Comparison of ENCODE assay signal across 8 cellular contexts in genomic region chr5:157603333-157604190, GRCh38. TPM values are rescaled to one million over a fixed set of nuclear protein-coding genes. Genes with fewer than 3 reads are reported as not detected.
DNase-seq lines count a peak whose midpoint lies in the region; ATAC-seq lines count a peak whose summit lies in the region.

No MANE protein-coding gene starts in this region.

- H3K4me3 ChIP-seq in CD8-positive, alpha-beta memory T cell (ENCODE audit: low read length): peak overlapping the region; percentile 18

- H3K9me3 ChIP-seq in CD8-positive, alpha-beta memory T cell (ENCODE audit: low read length): no peaks in the 10 kb centered on the region

- POLR2A ChIA-PET in CD8-positive, alpha-beta memory T cell (lab: Charles Lee): interaction anchor here (0.6 kb wide), 1 partner anchor 149 kb away, joined by 6 read pairs; no protein-coding TSS in a partner anchor

- H3K4me3 Mint-ChIP-seq in CD8-positive, alpha-beta memory T cell: peak overlapping the region; percentile 28 to 72 (median 60)

- peaks cover 52 to 69% (median 53%) of the 10 kb centered on the region in 3 donors for H3K4me1 Mint-ChIP-seq in CD8-positive, alpha-beta memory T cell

- no peak for ATAC-seq in GM21786 (IDR thresholded peaks at IDR 0.05; ENCODE audit: unreplicated experiment)

- no peaks in the 10 kb centered on the region for H3K36me3 Mint-ChIP-seq in CD8-positive, alpha-beta memory T cell

- CTCF ChIA-PET in CD8-positive, alpha-beta memory T cell (lab: Charles Lee): no interaction called here

- no peaks in the 10 kb centered on the region for H3K27me3 ChIP-seq in CD8-positive, alpha-beta memory T cell (ENCODE audit: insufficient read depth, low read length, poor library complexity, severe bottlenecking)

- H3K27ac ChIP-seq in CD8-positive, alpha-beta memory T cell (ENCODE audit: low read depth, low read length): no peak overlapping the region

- no peaks in the 10 kb centered on the region for H3K9me3 Mint-ChIP-seq in CD8-positive, alpha-beta memory T cell

- H3K36me3 ChIP-seq in CD8-positive, alpha-beta memory T cell (ENCODE audit: insufficient read depth, low read length): no peaks in the 10 kb centered on the region

- peak; percentile 8 to 72 (median 56) for DNase-seq in CD8-positive, alpha-beta memory T cell
- peak; percentile 80 for DNase-seq in HPDE6-E6E7 (ENCODE audit: extremely low spot score)
- DNase-seq in activated CD4-positive, CD25-positive, alpha-beta regulatory T cell treated with anti-CD3 and anti-CD28 coated beads, Interleukin-2, amount 50 U/mL, for 16 hours (ENCODE audit: low read depth, low spot score): peak; percentile 48
- DNase-seq in effector CD4-positive, alpha-beta T cell: peak; percentile 65
- DNase-seq in stimulated activated CD4-positive, alpha-beta T cell treated with anti-CD3 and anti-CD28 coated beads, Interleukin-2, amount 100 ng/mL, for 48 hours: peak; percentile 35 to 46
- DNase-seq in NCI-H82 treated with DMSO at 0.1 percent for 48 hours (lab: John Stamatoyannopoulos, UW; ENCODE audit: unreplicated experiment): no peak
- DNase-seq in SHP77 treated with DMSO at 0.1 percent for 48 hours (lab: John Stamatoyannopoulos, UW): no peak

- peak overlapping the region; percentile 66 to 95 (median 82) for H3K27ac Mint-ChIP-seq in CD8-positive, alpha-beta memory T cell

- H3K27me3 Mint-ChIP-seq in CD8-positive, alpha-beta memory T cell: no peaks in the 10 kb centered on the region

- peaks cover 41% of the 10 kb centered on the region for H3K4me1 ChIP-seq in CD8-positive, alpha-beta memory T cell (ENCODE audit: insufficient read depth, low read length)

RNA-seq across cellular contexts. Expression of gene ADAM19, which starts 28.0 kb away (rescaled TPM):
- total RNA-seq in CD8-positive, alpha-beta memory T cell: 10 to 100 TPM; 26.5 to 26.8 TPM
- polyA plus RNA-seq in CD8-positive, alpha-beta memory T cell: 4.1 TPM

RNA-seq across cellular contexts. Expression of gene SOX30, which starts 48.7 kb away (rescaled TPM):
- under 1 TPM; 0.09 to 0.11 TPM for total RNA-seq in CD8-positive, alpha-beta memory T cell
- 0.28 TPM for polyA plus RNA-seq in CD8-positive, alpha-beta memory T cell

Comparison
In these comparisons a context has a peak if more than half of its experiments do, and no peak if none do; other contexts are left out.
1. DNase-seq: peak in CD8-positive, alpha-beta memory T cell (5 of 5), HPDE6-E6E7 (single experiment), activated CD4-positive, CD25-positive, alpha-beta regulatory T cell treated with anti-CD3 and anti-CD28 coated beads, Interleukin-2, amount 50 U/mL, for 16 hours (single experiment), effector CD4-positive, alpha-beta T cell (single experiment) and stimulated activated CD4-positive, alpha-beta T cell treated with anti-CD3 and anti-CD28 coated beads, Interleukin-2, amount 100 ng/mL, for 48 hours (2 of 2); none in NCI-H82 treated with DMSO at 0.1 percent for 48 hours (single experiment) and SHP77 treated with DMSO at 0.1 percent for 48 hours (single experiment).